ENCODE assay signal across 8 cellular contexts in the genomic region with DNA sequence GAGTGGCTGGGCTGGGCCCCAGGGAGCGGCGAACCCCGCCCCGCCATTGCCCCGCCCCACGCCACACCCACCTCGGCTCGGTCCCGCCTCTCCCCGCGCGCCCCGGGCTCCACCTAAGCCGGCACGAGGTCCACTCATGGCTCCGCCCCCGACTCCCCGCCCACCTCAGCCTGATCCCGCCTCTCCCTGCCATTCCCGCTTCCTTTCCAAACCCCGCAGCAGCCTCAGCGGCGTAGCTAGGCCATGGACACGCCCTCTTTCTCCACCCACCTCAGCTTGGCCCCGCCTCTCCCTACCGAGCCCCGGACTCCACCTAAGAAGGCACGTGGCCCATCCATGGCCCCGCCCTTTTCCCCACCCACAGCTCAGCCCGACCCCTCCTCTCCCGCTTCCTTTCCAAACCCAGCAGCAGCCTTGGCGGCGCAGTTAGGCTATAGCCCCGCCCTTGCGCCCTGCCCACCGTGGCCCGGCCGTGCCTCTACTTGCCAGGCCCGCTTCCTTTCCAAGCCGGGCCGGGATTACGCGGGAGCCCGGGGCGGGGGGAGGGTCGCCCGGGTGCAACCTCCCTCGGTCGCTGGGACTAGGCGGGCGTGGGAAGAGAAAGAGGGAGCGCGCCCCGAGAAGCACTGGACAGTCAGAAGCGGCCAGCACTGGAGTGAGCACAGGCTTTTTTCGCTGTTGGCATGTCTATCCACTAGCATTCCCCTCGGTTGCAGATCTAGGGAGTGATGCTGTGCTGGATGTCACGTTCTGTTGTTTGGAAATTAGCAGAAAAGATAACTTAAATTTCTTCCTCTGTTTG. TPM values are rescaled to one million over a fixed set of nuclear protein-coding genes. Genes with fewer than 3 reads are reported as not detected.
DNase-seq lines count a peak whose midpoint lies in the region; ATAC-seq and TF ChIP-seq lines count a peak whose summit lies in the region.

A gene with protein sequence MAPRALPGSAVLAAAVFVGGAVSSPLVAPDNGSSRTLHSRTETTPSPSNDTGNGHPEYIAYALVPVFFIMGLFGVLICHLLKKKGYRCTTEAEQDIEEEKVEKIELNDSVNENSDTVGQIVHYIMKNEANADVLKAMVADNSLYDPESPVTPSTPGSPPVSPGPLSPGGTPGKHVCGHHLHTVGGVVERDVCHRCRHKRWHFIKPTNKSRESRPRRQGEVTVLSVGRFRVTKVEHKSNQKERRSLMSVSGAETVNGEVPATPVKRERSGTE (minus strand): TSS at position 4 of the 802 bp plus-strand sequence. CDS start 89 bp downstream, outside the sequence.

- DNase-seq in NCI-H187 treated with DMSO at 0.1 percent for 48 hours (lab: John Stamatoyannopoulos, UW), result peak; percentile 97
- peak; percentile 99 for DNase-seq in T-helper 2 cell treated with Interferon-gamma antibody and Interleukin-4, amounts not matched to agents 5 μg/mL and 100 μg/mL, for 36 hours (ENCODE audit: low spot score)
- peak; percentile 83 to 100 (median 100) for DNase-seq in anterior cingulate cortex (lab: John Stamatoyannopoulos, UW)
- peak; percentile 100 for DNase-seq in left ventricle myocardium inferior
- DNase-seq in progenitor cell of endocrine pancreas (ENCODE audit: low spot score, unreplicated experiment), result peak; percentile 100
- DNase-seq in upper lobe of right lung, result peak; percentile 100

- H3K9me3 ChIP-seq in left ventricle myocardium inferior (replicated peaks), result no peaks in the 10 kb centered on the region
- H3K9me3 ChIP-seq in upper lobe of right lung, result no peaks in the 10 kb centered on the region

- H3K27ac ChIP-seq in left ventricle myocardium inferior (replicated peaks) (peak within 1 kb of the TSS; percentile 97), upper lobe of right lung (peak within 1 kb of the TSS; percentile 94)

- intact Hi-C loops in left ventricle myocardium inferior (cut with micrococcal nuclease) (loop anchor here (10.0 kb wide), 1 partner anchor 82 kb away; no protein-coding TSS in a partner anchor), upper lobe of right lung (cut with DNase I) (no loop called here)

- peak within 1 kb of the TSS; percentile 98 for H3K27ac Mint-ChIP-seq in T-helper 2 cell treated with Interferon-gamma antibody and Interleukin-4, amounts not matched to agents 5 μg/mL and 100 μg/mL, for 36 hours
- peak within 1 kb of the TSS; percentile 91 for H3K27ac Mint-ChIP-seq in progenitor cell of endocrine pancreas

- no peaks in the 10 kb centered on the region for H3K9me3 Mint-ChIP-seq in T-helper 2 cell treated with Interferon-gamma antibody and Interleukin-4, amounts not matched to agents 5 μg/mL and 100 μg/mL, for 36 hours
- H3K9me3 Mint-ChIP-seq in progenitor cell of endocrine pancreas (ENCODE audit: low read depth), result no peaks in the 10 kb centered on the region

- H3K4me3 Mint-ChIP-seq in T-helper 2 cell treated with Interferon-gamma antibody and Interleukin-4, amounts not matched to agents 5 μg/mL and 100 μg/mL, for 36 hours, result peak within 1 kb of the TSS; percentile 97
- peak within 1 kb of the TSS; percentile 81 for H3K4me3 Mint-ChIP-seq in progenitor cell of endocrine pancreas (ENCODE audit: low read depth)

- H3K27me3 ChIP-seq in left ventricle myocardium inferior (ENCODE audit: low read depth) (no peaks in the 10 kb centered on the region), upper lobe of right lung (no peaks in the 10 kb centered on the region)

- no peak for TF ChIP-seq CTCF in left ventricle myocardium inferior (IDR thresholded peaks at IDR 0.05; ENCODE audit: borderline replicate concordance)
- TF ChIP-seq CTCF in progenitor cell of endocrine pancreas (IDR thresholded peaks at IDR 0.05; ENCODE audit: unreplicated experiment), result no peak
- TF ChIP-seq CTCF in upper lobe of right lung (IDR thresholded peaks at IDR 0.05), result no peak

- peaks cover 32% of the 10 kb centered on the region for H3K4me1 Mint-ChIP-seq in T-helper 2 cell treated with Interferon-gamma antibody and Interleukin-4, amounts not matched to agents 5 μg/mL and 100 μg/mL, for 36 hours (ENCODE audit: low read depth)
- peaks cover 25% of the 10 kb centered on the region for H3K4me1 Mint-ChIP-seq in progenitor cell of endocrine pancreas (ENCODE audit: low read depth)

- H3K36me3 ChIP-seq in left ventricle myocardium inferior (no peaks in the 10 kb centered on the region), upper lobe of right lung (no peaks in the 10 kb centered on the region)

- H3K27me3 Mint-ChIP-seq in T-helper 2 cell treated with Interferon-gamma antibody and Interleukin-4, amounts not matched to agents 5 μg/mL and 100 μg/mL, for 36 hours (ENCODE audit: low read depth), result peaks cover 3% of the 10 kb centered on the region
- H3K27me3 Mint-ChIP-seq in progenitor cell of endocrine pancreas, result peaks cover 5% of the 10 kb centered on the region

- H3K4me3 ChIP-seq in left ventricle myocardium inferior (peak within 1 kb of the TSS; percentile 92), upper lobe of right lung (peak within 1 kb of the TSS; percentile 90)

- H3K36me3 Mint-ChIP-seq in T-helper 2 cell treated with Interferon-gamma antibody and Interleukin-4, amounts not matched to agents 5 μg/mL and 100 μg/mL, for 36 hours (ENCODE audit: low read depth), result peaks cover 26% of the 10 kb centered on the region
- H3K36me3 Mint-ChIP-seq in progenitor cell of endocrine pancreas (ENCODE audit: insufficient read depth), result peaks cover 6% of the 10 kb centered on the region

- H3K4me1 ChIP-seq in left ventricle myocardium inferior, result peaks cover 48% of the 10 kb centered on the region
- H3K4me1 ChIP-seq in upper lobe of right lung, result peaks cover 24% of the 10 kb centered on the region

- peak; percentile 82 for ATAC-seq in GM18498 (IDR thresholded peaks at IDR 0.05; ENCODE audit: unreplicated experiment)
- ATAC-seq in HG02970 (IDR thresholded peaks at IDR 0.05; ENCODE audit: low FRiP score, unreplicated experiment), result peak; percentile 85
- peak; percentile 96 for ATAC-seq in upper lobe of right lung

RNA-seq across cellular contexts. Expression of the gene that starts here (rescaled TPM):
- 22.2 TPM for total RNA-seq in left ventricle myocardium inferior
- total RNA-seq in progenitor cell of endocrine pancreas, result 30.4 and 33.6 TPM in 2 replicates
- 49.1 TPM for total RNA-seq in upper lobe of right lung

Comparison
In these comparisons a context has a peak if more than half of its experiments do, and no peak if none do; other contexts are left out.
1. Peak in every context shown above with its lines: DNase-seq, ATAC-seq, H3K4me3 ChIP-seq and H3K27ac ChIP-seq.